ENCODE assay signal across 16 cellular contexts in genomic region chr9:13513262-13513661, GRCh38.
A peak's percentile ranks its signal among the peaks of the same experiment; 100 is the strongest.
DNase-seq lines count a peak whose midpoint lies in the region; ATAC-seq and TF ChIP-seq lines count a peak whose summit lies in the region.
"Had no signal": no experiment of that assay in that cellular context is flagged by ENCODE, and none has a peak within 500 bp of the region (broad histone marks: within the 10 kb centered on the region; RNA-seq: fewer than 3 reads in every experiment).

No MANE protein-coding gene starts in this region.

- H4K8ac ChIP-seq in mesenchymal stem cell (ENCODE audit: low read length), result no peak overlapping the region

- DNase-seq in PC-3 (no peak), fibroblast of gingiva (ENCODE audit: low read depth) (peak; percentile 19), mesenchymal stem cell (no peak), smooth muscle cell of the brain vasculature (ENCODE audit: low read depth, low spot score) (peak; percentile 26)
- DNase-seq in activated CD4-positive, alpha-beta T cell treated with anti-CD3 and anti-CD28 coated beads, Interleukin-2, amount 10 ng/mL, durations not matched to agents 7 days and 5 days, result no peak
- DNase-seq: activated CD4-positive, alpha-beta memory T cell treated with anti-CD3 and anti-CD28 coated beads, Interleukin-2, amount 10 ng/mL, durations not matched to agents 7 days and 5 days; activated gamma-delta T cell; HCEC 1CT; kidney; NCI-H1105; stimulated activated CD4-positive, alpha-beta T cell treated with anti-CD3 and anti-CD28 coated beads, Interleukin-1b, Interleukin-23, amount 100 ng/mL, for 48 hours had no signal

- H2AK5ac ChIP-seq in mesenchymal stem cell (ENCODE audit: low read length, severe bottlenecking), result no peak overlapping the region

- H3K4me3 ChIP-seq in PC-3 (ENCODE audit: low read length), result no peak overlapping the region
- peak overlapping the region in 1 of 2 experiments; percentile 43 for H3K4me3 ChIP-seq in mesenchymal stem cell (ENCODE audit: insufficient read depth in 1 of 2, low read depth in 1 of 2, low read length in 2 of 2)

- H3K79me1 ChIP-seq in mesenchymal stem cell (replicated peaks; ENCODE audit: low read length, poor library complexity, severe bottlenecking), result no peaks in the 10 kb centered on the region

- no peak overlapping the region for H3K27ac Mint-ChIP-seq in activated CD4-positive, alpha-beta T cell treated with anti-CD3 and anti-CD28 coated beads, Interleukin-2, amount 10 ng/mL, durations not matched to agents 7 days and 5 days
- H3K27ac Mint-ChIP-seq: activated CD4-positive, alpha-beta memory T cell treated with anti-CD3 and anti-CD28 coated beads, Interleukin-2, amount 10 ng/mL, durations not matched to agents 7 days and 5 days had no signal

- H2BK5ac ChIP-seq in mesenchymal stem cell (ENCODE audit: low read depth, low read length, poor library complexity, severe bottlenecking), result no peak overlapping the region

- H3K4me2 ChIP-seq in PC-3 (ENCODE audit: low read length), result 0 out of 2 replicates have a peak overlapping the region, but pooled peaks have one; percentile 18
- H3K4me2 ChIP-seq in mesenchymal stem cell (ENCODE audit: low read length, poor library complexity, severe bottlenecking), result no peak overlapping the region

- H3K4me1 ChIP-seq in PC-3 (ENCODE audit: insufficient read depth, low read length) (peaks cover 14% of the 10 kb centered on the region), mesenchymal stem cell (ENCODE audit: control insufficient read depth, insufficient read depth, low read depth, low read length) (peaks cover 5% of the 10 kb centered on the region)

- no peaks in the 10 kb centered on the region for H3K27me3 ChIP-seq in PC-3 (ENCODE audit: low read length)
- H3K27me3 ChIP-seq in mesenchymal stem cell (ENCODE audit: control insufficient read depth in 1 of 2, insufficient read depth in 1 of 2, low read length in 2 of 2), result no peaks in the 10 kb centered on the region
- H3K27me3 ChIP-seq: neutrophil had no signal

- POLR2A ChIA-PET in PC-3 (lab: Charles Lee; ENCODE audit: unreplicated experiment), result no interaction called here
- POLR2A ChIA-PET in activated CD4-positive, alpha-beta T cell treated with anti-CD3 and anti-CD28 coated beads, Interleukin-2, amount 10 ng/mL, durations not matched to agents 7 days and 5 days (lab: Charles Lee), result no interaction called here

- no peaks in the 10 kb centered on the region for H3F3A ChIP-seq in PC-3 (ENCODE audit: low read length, unreplicated experiment)

- no peak overlapping the region for H4K91ac ChIP-seq in mesenchymal stem cell (ENCODE audit: low read length)

- no TSS peak for BruUV-seq in PC-3 (replicated peaks; lab: Mats Ljungman, UMichigan)

- H3K36me3 ChIP-seq in PC-3 (ENCODE audit: low read depth, low read length), result no peaks in the 10 kb centered on the region
- H3K36me3 ChIP-seq in mesenchymal stem cell (ENCODE audit: control insufficient read depth in 1 of 2, insufficient read depth in 2 of 2, low read depth in 1 of 2, low read length in 2 of 2), result no peaks in the 10 kb centered on the region
- H3K36me3 ChIP-seq: neutrophil had no signal

- no peaks in the 10 kb centered on the region for H3K9me3 ChIP-seq in PC-3 (ENCODE audit: low read length)
- peaks cover 7% of the 10 kb centered on the region for H3K9me3 ChIP-seq in mesenchymal stem cell (ENCODE audit: control insufficient read depth, low read length)
- H3K9me3 ChIP-seq: neutrophil had no signal

- no CpG with 5 or more reads among the region's 6 CpGs for WGBS in mesenchymal stem cell

- H3K18ac ChIP-seq in mesenchymal stem cell (ENCODE audit: low read depth in 1 of 2, low read length in 2 of 2), result no peak overlapping the region

- no peak overlapping the region for H2BK120ac ChIP-seq in mesenchymal stem cell (ENCODE audit: low read depth, low read length)

- H3K36me3 Mint-ChIP-seq in activated CD4-positive, alpha-beta T cell treated with anti-CD3 and anti-CD28 coated beads, Interleukin-2, amount 10 ng/mL, durations not matched to agents 7 days and 5 days (ENCODE audit: low read depth), result no peaks in the 10 kb centered on the region

- H4K20me1 ChIP-seq in PC-3 (ENCODE audit: low read length), result no peaks in the 10 kb centered on the region

- no peak overlapping the region for H3K14ac ChIP-seq in mesenchymal stem cell (ENCODE audit: low read length in 2 of 2)

- intact Hi-C loops in PC-3 (cut with micrococcal nuclease), result no loop called here

- H3K4ac ChIP-seq in mesenchymal stem cell (ENCODE audit: low read depth in 1 of 2, low read length in 2 of 2), result no peak overlapping the region

- peak overlapping the region; percentile 42 for H3K27ac ChIP-seq in PC-3 (ENCODE audit: low read length)
- H3K27ac ChIP-seq in mesenchymal stem cell (ENCODE audit: low read length, poor library complexity, severe bottlenecking), result no peak overlapping the region
- H3K27ac ChIP-seq: neutrophil had no signal

- H3K9ac ChIP-seq in PC-3 (ENCODE audit: low read length), result 0 out of 2 replicates have a peak overlapping the region, but pooled peaks have one; percentile 23
- H3K9ac ChIP-seq in mesenchymal stem cell (ENCODE audit: low read length), result peak overlapping the region; percentile 88

- no peaks in the 10 kb centered on the region for H3K79me2 ChIP-seq in PC-3 (ENCODE audit: low read length)

- H3K27me3 Mint-ChIP-seq in activated CD4-positive, alpha-beta T cell treated with anti-CD3 and anti-CD28 coated beads, Interleukin-2, amount 10 ng/mL, durations not matched to agents 7 days and 5 days, result no peaks in the 10 kb centered on the region
- H3K27me3 Mint-ChIP-seq: activated CD4-positive, alpha-beta memory T cell treated with anti-CD3 and anti-CD28 coated beads, Interleukin-2, amount 10 ng/mL, durations not matched to agents 7 days and 5 days; central memory CD8-positive, alpha-beta T cell had no signal

- H3K4me3 Mint-ChIP-seq in activated CD4-positive, alpha-beta T cell treated with anti-CD3 and anti-CD28 coated beads, Interleukin-2, amount 10 ng/mL, durations not matched to agents 7 days and 5 days, result no peak overlapping the region
- H3K4me3 Mint-ChIP-seq: activated CD4-positive, alpha-beta memory T cell treated with anti-CD3 and anti-CD28 coated beads, Interleukin-2, amount 10 ng/mL, durations not matched to agents 7 days and 5 days; central memory CD8-positive, alpha-beta T cell had no signal

- TF ChIP-seq CTCF in PC-3 (conservative IDR thresholded peaks at IDR 0.05; ENCODE audit: low read depth, low read length), result no peak

- ATAC-seq in PC-3, result no peak
- ATAC-seq in GM19351 (IDR thresholded peaks at IDR 0.05; ENCODE audit: unreplicated experiment), result no peak
- no peak for ATAC-seq in GM19324 (IDR thresholded peaks at IDR 0.05; ENCODE audit: low FRiP score, unreplicated experiment)
- ATAC-seq in GM18519 (IDR thresholded peaks at IDR 0.05; ENCODE audit: low FRiP score, unreplicated experiment), result no peak

- H3K23ac ChIP-seq in mesenchymal stem cell (ENCODE audit: low read length in 2 of 2), result no peak overlapping the region

- no peak overlapping the region for H2BK15ac ChIP-seq in mesenchymal stem cell (ENCODE audit: low read depth, poor library complexity, severe bottlenecking)

- H3K4me1 Mint-ChIP-seq in activated CD4-positive, alpha-beta T cell treated with anti-CD3 and anti-CD28 coated beads, Interleukin-2, amount 10 ng/mL, durations not matched to agents 7 days and 5 days, result no peaks in the 10 kb centered on the region
- H3K4me1 Mint-ChIP-seq: activated CD4-positive, alpha-beta memory T cell treated with anti-CD3 and anti-CD28 coated beads, Interleukin-2, amount 10 ng/mL, durations not matched to agents 7 days and 5 days; central memory CD8-positive, alpha-beta T cell had no signal

- peak overlapping the region; percentile 80 for H2AFZ ChIP-seq in PC-3 (ENCODE audit: low read length)
- H2AFZ ChIP-seq in mesenchymal stem cell (ENCODE audit: low read depth, low read length), result no peak overlapping the region

- H3K9me2 ChIP-seq in PC-3 (replicated peaks; ENCODE audit: low read length), result no peaks in the 10 kb centered on the region

- no peak overlapping the region for H2BK12ac ChIP-seq in mesenchymal stem cell (ENCODE audit: low read length in 2 of 2)

- H3K9me3 Mint-ChIP-seq in activated CD4-positive, alpha-beta T cell treated with anti-CD3 and anti-CD28 coated beads, Interleukin-2, amount 10 ng/mL, durations not matched to agents 7 days and 5 days, result peaks cover 2% of the 10 kb centered on the region

- CTCF ChIA-PET in PC-3 (lab: Charles Lee), result no interaction called here
- CTCF ChIA-PET in activated CD4-positive, alpha-beta T cell treated with anti-CD3 and anti-CD28 coated beads, Interleukin-2, amount 10 ng/mL, durations not matched to agents 7 days and 5 days (lab: Charles Lee), result no interaction called here

Comparison
In these comparisons a context has a peak if more than half of its experiments do, and no peak if none do; other contexts are left out.
1. DNase-seq: peak in fibroblast of gingiva (single experiment) and smooth muscle cell of the brain vasculature (single experiment); none in PC-3 (single experiment), mesenchymal stem cell (single experiment) and activated CD4-positive, alpha-beta T cell treated with anti-CD3 and anti-CD28 coated beads, Interleukin-2, amount 10 ng/mL, durations not matched to agents 7 days and 5 days (single experiment).